1 cellular context compared by ENCODE assay signal in genomic region chr4:183443609-183444148, GRCh38.
TF ChIP-seq lines count a peak whose summit lies in the region.

No MANE protein-coding gene starts in this region.

TF ChIP-seq in K562, 482 proteins besides CTCF, POLR2A, EP300 and RAD21 (continued from another document and continues in another):
- TF ChIP-seq MCM3 (IDR thresholded peaks at IDR 0.05) (no peak), HSF4 (CRISPR knock-in tag; IDR thresholded peaks at IDR 0.05; ENCODE audit: borderline replicate concordance) (no peak), FOXK2 (conservative IDR thresholded peaks at IDR 0.05 in 1 of 2, IDR thresholded peaks at IDR 0.05 in 1 of 2; ENCODE audit: low read depth in 2 of 2) (no peak; a peak in 1 of 4 replicates), BRD4 (IDR thresholded peaks at IDR 0.05) (peak; percentile 49; the same call in 1 of the 2 replicates), NRF1 (conservative IDR thresholded peaks at IDR 0.05 in 1 of 2, IDR thresholded peaks at IDR 0.05 in 1 of 2) (no peak), PCBP2 (IDR thresholded peaks at IDR 0.05; ENCODE audit: low read depth, low read length, poor library complexity, severe bottlenecking) (no peak), HMGXB4 (CRISPR knock-in tag; IDR thresholded peaks at IDR 0.05) (no peak), ZNF639 (CRISPR knock-in tag; conservative IDR thresholded peaks at IDR 0.05 in 1 of 2, IDR thresholded peaks at IDR 0.05 in 1 of 2) (no peak), HIVEP1 (CRISPR knock-in tag; IDR thresholded peaks at IDR 0.05) (no peak), HDAC6 (IDR thresholded peaks at IDR 0.05; ENCODE audit: low read depth, low read length) (no peak), PHB (CRISPR knock-in tag; IDR thresholded peaks at IDR 0.05) (no peak), TOE1 (IDR thresholded peaks at IDR 0.05; ENCODE audit: borderline replicate concordance) (no peak), TOE1 (CRISPR knock-in tag; IDR thresholded peaks at IDR 0.05; ENCODE audit: borderline replicate concordance, low read depth) (no peak), ZNF41 (CRISPR knock-in tag; conservative IDR thresholded peaks at IDR 0.05) (no peak), RBBP5 (IDR thresholded peaks at IDR 0.05; ENCODE audit: borderline replicate concordance, insufficient read depth, low read length, poor library complexity, severe bottlenecking) (no peak), CC2D1A (IDR thresholded peaks at IDR 0.05) (no peak), KAT7 (CRISPR knock-in tag; IDR thresholded peaks at IDR 0.05; ENCODE audit: borderline replicate concordance) (peak; percentile 84), ZNF3 (CRISPR knock-in tag; IDR thresholded peaks at IDR 0.05) (no peak), USF2 (CRISPR knock-in tag; IDR thresholded peaks at IDR 0.05) (no peak), RBM14 (IDR thresholded peaks at IDR 0.05; ENCODE audit: borderline replicate concordance, insufficient read depth, low read depth, low read length) (no peak), ZNF584 (CRISPR knock-in tag; IDR thresholded peaks at IDR 0.05; ENCODE audit: low read depth) (0 out of 2 replicates have a peak, but pooled peaks have one; percentile 33), SPI1 (IDR thresholded peaks at IDR 0.05; ENCODE audit: borderline replicate concordance, low read depth, low read length) (0 out of 2 replicates have a peak, but pooled peaks have one; percentile 10), CBX3 (IDR thresholded peaks at IDR 0.05; ENCODE audit: borderline replicate concordance in 1 of 2, low read length in 2 of 2) (no peak), RBM17 (IDR thresholded peaks at IDR 0.05; ENCODE audit: borderline replicate concordance, low read depth, low read length) (no peak), KDM5B (IDR thresholded peaks at IDR 0.05; ENCODE audit: insufficient replicate concordance, low read depth, low read length) (no peak), ELK3 (CRISPR knock-in tag; IDR thresholded peaks at IDR 0.05) (no peak), MYC (IDR thresholded peaks at IDR 0.05; ENCODE audit: low read depth, low read length) (no peak), MYC (CRISPR knock-in tag; IDR thresholded peaks at IDR 0.05; ENCODE audit: borderline replicate concordance, low read depth) (no peak), PURB (CRISPR knock-in tag; IDR thresholded peaks at IDR 0.05; ENCODE audit: low read depth) (no peak), ZC3H4 (CRISPR knock-in tag; IDR thresholded peaks at IDR 0.05; ENCODE audit: borderline replicate concordance) (peak; percentile 81; the same call in 1 of the 2 replicates), SAP30 (IDR thresholded peaks at IDR 0.05; ENCODE audit: borderline replicate concordance, insufficient read depth, low read depth, low read length, poor library complexity, severe bottlenecking) (peak; percentile 38), MAFK (IDR thresholded peaks at IDR 0.05; ENCODE audit: low read length) (no peak), ZC3H8 (IDR thresholded peaks at IDR 0.05) (no peak), ZNF175 (CRISPR knock-in tag; IDR thresholded peaks at IDR 0.05; ENCODE audit: low read depth) (no peak), CSDE1 (IDR thresholded peaks at IDR 0.05) (no peak), TBP (optimal IDR thresholded peaks at IDR 0.05; ENCODE audit: low read depth, low read length) (no peak), C11orf30 (IDR thresholded peaks at IDR 0.05; ENCODE audit: low read depth) (no peak), ZKSCAN8 (CRISPR knock-in tag; IDR thresholded peaks at IDR 0.05) (no peak), TAF1 (IDR thresholded peaks at IDR 0.05; ENCODE audit: control insufficient read depth, extremely low read depth, insufficient read depth, low read length, severe bottlenecking) (no peak), ZNF76 (CRISPR knock-in tag; IDR thresholded peaks at IDR 0.05; ENCODE audit: borderline replicate concordance) (no peak), SMAD1 (IDR thresholded peaks at IDR 0.05; ENCODE audit: low read depth, low read length, partially characterized antibody) (no peak), NFIX (CRISPR knock-in tag; IDR thresholded peaks at IDR 0.05; ENCODE audit: low read depth) (no peak)
- TF ChIP-seq, protein P1, sequence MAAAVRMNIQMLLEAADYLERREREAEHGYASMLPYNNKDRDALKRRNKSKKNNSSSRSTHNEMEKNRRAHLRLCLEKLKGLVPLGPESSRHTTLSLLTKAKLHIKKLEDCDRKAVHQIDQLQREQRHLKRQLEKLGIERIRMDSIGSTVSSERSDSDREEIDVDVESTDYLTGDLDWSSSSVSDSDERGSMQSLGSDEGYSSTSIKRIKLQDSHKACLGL (CRISPR knock-in tag; IDR thresholded peaks at IDR 0.05; ENCODE audit: borderline replicate concordance, poor library complexity, severe bottlenecking) = no peak
- TF ChIP-seq, protein P2, sequence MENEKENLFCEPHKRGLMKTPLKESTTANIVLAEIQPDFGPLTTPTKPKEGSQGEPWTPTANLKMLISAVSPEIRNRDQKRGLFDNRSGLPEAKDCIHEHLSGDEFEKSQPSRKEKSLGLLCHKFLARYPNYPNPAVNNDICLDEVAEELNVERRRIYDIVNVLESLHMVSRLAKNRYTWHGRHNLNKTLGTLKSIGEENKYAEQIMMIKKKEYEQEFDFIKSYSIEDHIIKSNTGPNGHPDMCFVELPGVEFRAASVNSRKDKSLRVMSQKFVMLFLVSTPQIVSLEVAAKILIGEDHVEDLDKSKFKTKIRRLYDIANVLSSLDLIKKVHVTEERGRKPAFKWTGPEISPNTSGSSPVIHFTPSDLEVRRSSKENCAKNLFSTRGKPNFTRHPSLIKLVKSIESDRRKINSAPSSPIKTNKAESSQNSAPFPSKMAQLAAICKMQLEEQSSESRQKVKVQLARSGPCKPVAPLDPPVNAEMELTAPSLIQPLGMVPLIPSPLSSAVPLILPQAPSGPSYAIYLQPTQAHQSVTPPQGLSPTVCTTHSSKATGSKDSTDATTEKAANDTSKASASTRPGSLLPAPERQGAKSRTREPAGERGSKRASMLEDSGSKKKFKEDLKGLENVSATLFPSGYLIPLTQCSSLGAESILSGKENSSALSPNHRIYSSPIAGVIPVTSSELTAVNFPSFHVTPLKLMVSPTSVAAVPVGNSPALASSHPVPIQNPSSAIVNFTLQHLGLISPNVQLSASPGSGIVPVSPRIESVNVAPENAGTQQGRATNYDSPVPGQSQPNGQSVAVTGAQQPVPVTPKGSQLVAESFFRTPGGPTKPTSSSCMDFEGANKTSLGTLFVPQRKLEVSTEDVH (IDR thresholded peaks at IDR 0.05; ENCODE audit: low read depth, partially characterized antibody) = no peak
- TF ChIP-seq, protein P3, sequence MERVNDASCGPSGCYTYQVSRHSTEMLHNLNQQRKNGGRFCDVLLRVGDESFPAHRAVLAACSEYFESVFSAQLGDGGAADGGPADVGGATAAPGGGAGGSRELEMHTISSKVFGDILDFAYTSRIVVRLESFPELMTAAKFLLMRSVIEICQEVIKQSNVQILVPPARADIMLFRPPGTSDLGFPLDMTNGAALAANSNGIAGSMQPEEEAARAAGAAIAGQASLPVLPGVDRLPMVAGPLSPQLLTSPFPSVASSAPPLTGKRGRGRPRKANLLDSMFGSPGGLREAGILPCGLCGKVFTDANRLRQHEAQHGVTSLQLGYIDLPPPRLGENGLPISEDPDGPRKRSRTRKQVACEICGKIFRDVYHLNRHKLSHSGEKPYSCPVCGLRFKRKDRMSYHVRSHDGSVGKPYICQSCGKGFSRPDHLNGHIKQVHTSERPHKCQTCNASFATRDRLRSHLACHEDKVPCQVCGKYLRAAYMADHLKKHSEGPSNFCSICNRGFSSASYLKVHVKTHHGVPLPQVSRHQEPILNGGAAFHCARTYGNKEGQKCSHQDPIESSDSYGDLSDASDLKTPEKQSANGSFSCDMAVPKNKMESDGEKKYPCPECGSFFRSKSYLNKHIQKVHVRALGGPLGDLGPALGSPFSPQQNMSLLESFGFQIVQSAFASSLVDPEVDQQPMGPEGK (CRISPR knock-in tag; IDR thresholded peaks at IDR 0.05; ENCODE audit: borderline replicate concordance) = no peak
- TF ChIP-seq, protein P4, sequence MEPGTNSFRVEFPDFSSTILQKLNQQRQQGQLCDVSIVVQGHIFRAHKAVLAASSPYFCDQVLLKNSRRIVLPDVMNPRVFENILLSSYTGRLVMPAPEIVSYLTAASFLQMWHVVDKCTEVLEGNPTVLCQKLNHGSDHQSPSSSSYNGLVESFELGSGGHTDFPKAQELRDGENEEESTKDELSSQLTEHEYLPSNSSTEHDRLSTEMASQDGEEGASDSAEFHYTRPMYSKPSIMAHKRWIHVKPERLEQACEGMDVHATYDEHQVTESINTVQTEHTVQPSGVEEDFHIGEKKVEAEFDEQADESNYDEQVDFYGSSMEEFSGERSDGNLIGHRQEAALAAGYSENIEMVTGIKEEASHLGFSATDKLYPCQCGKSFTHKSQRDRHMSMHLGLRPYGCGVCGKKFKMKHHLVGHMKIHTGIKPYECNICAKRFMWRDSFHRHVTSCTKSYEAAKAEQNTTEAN (CRISPR knock-in tag; IDR thresholded peaks at IDR 0.05) = no peak
- TF ChIP-seq, protein P5, sequence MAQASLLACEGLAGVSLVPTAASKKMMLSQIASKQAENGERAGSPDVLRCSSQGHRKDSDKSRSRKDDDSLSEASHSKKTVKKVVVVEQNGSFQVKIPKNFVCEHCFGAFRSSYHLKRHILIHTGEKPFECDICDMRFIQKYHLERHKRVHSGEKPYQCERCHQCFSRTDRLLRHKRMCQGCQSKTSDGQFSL (CRISPR knock-in tag; IDR thresholded peaks at IDR 0.05) = no peak
- TF ChIP-seq, protein P5 (tag; IDR thresholded peaks at IDR 0.05) = no peak
- TF ChIP-seq, protein P6, sequence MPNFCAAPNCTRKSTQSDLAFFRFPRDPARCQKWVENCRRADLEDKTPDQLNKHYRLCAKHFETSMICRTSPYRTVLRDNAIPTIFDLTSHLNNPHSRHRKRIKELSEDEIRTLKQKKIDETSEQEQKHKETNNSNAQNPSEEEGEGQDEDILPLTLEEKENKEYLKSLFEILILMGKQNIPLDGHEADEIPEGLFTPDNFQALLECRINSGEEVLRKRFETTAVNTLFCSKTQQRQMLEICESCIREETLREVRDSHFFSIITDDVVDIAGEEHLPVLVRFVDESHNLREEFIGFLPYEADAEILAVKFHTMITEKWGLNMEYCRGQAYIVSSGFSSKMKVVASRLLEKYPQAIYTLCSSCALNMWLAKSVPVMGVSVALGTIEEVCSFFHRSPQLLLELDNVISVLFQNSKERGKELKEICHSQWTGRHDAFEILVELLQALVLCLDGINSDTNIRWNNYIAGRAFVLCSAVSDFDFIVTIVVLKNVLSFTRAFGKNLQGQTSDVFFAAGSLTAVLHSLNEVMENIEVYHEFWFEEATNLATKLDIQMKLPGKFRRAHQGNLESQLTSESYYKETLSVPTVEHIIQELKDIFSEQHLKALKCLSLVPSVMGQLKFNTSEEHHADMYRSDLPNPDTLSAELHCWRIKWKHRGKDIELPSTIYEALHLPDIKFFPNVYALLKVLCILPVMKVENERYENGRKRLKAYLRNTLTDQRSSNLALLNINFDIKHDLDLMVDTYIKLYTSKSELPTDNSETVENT (CRISPR knock-in tag; IDR thresholded peaks at IDR 0.05) = no peak
- TF ChIP-seq, protein P7, sequence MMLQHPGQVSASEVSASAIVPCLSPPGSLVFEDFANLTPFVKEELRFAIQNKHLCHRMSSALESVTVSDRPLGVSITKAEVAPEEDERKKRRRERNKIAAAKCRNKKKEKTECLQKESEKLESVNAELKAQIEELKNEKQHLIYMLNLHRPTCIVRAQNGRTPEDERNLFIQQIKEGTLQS (IDR thresholded peaks at IDR 0.05) = no peak
- TF ChIP-seq, protein P7 (CRISPR knock-in tag; conservative IDR thresholded peaks at IDR 0.05) = no peak
- TF ChIP-seq, protein P8, sequence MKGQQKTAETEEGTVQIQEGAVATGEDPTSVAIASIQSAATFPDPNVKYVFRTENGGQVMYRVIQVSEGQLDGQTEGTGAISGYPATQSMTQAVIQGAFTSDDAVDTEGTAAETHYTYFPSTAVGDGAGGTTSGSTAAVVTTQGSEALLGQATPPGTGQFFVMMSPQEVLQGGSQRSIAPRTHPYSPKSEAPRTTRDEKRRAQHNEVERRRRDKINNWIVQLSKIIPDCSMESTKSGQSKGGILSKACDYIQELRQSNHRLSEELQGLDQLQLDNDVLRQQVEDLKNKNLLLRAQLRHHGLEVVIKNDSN (CRISPR knock-in tag; IDR thresholded peaks at IDR 0.05) = no peak
